In the genomic region with DNA sequence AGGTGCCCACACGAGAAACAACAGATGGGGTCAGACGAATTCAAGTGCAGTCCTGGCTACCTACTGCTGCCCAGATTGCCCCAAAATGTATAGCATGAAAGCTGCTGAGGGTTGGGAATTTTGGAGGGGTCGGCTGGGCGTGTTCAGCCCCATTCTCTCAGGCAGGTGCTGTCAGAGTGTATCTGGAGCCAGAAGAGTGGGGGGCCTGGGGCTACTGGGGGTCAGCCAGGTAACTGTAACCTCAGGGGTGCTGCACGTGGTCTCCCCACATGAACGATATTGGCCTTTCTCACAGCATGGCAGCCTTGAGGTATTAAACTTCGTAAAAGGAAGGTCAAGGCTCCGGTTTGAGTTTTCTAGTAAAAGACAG, we compare ENCODE assay signal across 15 cellular contexts. TPM values are rescaled to one million over a fixed set of nuclear protein-coding genes. Genes with fewer than 3 reads are reported as not detected.
A peak's percentile ranks its signal among the peaks of the same experiment; 100 is the strongest.
DNase-seq lines count a peak whose midpoint lies in the region; ATAC-seq and TF ChIP-seq lines count a peak whose summit lies in the region.
"Had no signal": no experiment of that assay in that cellular context is flagged by ENCODE, and none has a peak within 500 bp of the region (broad histone marks: within the 10 kb centered on the region; RNA-seq: fewer than 3 reads in every experiment).

No MANE protein-coding gene starts in this region.

- H3K36me3 Mint-ChIP-seq in chondrocyte (ENCODE audit: low read depth), result peaks cover 3% of the 10 kb centered on the region
- H3K36me3 Mint-ChIP-seq: CD8-positive, alpha-beta T cell had no signal

- TF ChIP-seq CTCF in chondrocyte (IDR thresholded peaks at IDR 0.05), result no peak

- peak; percentile 38 for DNase-seq in chondrocyte (ENCODE audit: low spot score)
- DNase-seq in posterior vena cava (ENCODE audit: low spot score), result peak; percentile 73
- no peak for DNase-seq in NCI-H1105 (lab: John Stamatoyannopoulos, UW)
- DNase-seq: 8988T; ACHN; BE2C; C1 segment of cervical spinal cord; Caco-2; Calu3; CD4-positive, alpha-beta T cell; CD8-positive, alpha-beta T cell; DMS79 treated with DMSO at 0.1 percent for 48 hours; GF-D8 had no signal

- no peaks in the 10 kb centered on the region for H3K9me3 Mint-ChIP-seq in chondrocyte (ENCODE audit: low read depth)
- H3K9me3 Mint-ChIP-seq: CD4-positive, alpha-beta T cell; CD8-positive, alpha-beta T cell had no signal

- intact Hi-C loops in posterior vena cava (cut with DNase I), result no loop called here

- H3K27ac Mint-ChIP-seq in chondrocyte (ENCODE audit: unreplicated experiment), result no peak overlapping the region
- H3K27ac Mint-ChIP-seq: CD4-positive, alpha-beta T cell; CD8-positive, alpha-beta T cell had no signal

- peaks cover 6% of the 10 kb centered on the region for H3K4me1 Mint-ChIP-seq in chondrocyte (ENCODE audit: low read depth)

- no peak overlapping the region for H3K4me3 Mint-ChIP-seq in chondrocyte (ENCODE audit: unreplicated experiment)
- H3K4me3 Mint-ChIP-seq: CD4-positive, alpha-beta T cell; CD8-positive, alpha-beta T cell had no signal

- no peak for ATAC-seq in GM19324 (IDR thresholded peaks at IDR 0.05; ENCODE audit: low FRiP score, unreplicated experiment)
- ATAC-seq in GM21786 (IDR thresholded peaks at IDR 0.05; ENCODE audit: unreplicated experiment), result no peak
- ATAC-seq: CD8-positive, alpha-beta T cell had no signal

- peaks cover 3% of the 10 kb centered on the region for H3K27me3 Mint-ChIP-seq in chondrocyte (ENCODE audit: low read depth)
- H3K27me3 Mint-ChIP-seq: CD4-positive, alpha-beta T cell had no signal

RNA-seq across cellular contexts. Expression of a gene that starts 14.6 kb away (rescaled TPM):
- total RNA-seq in chondrocyte (5.6 to 16.4 TPM (median 6.1 TPM) in 3 replicates), posterior vena cava (10 to 100 TPM; 11.3 to 22.5 TPM)
- total RNA-seq: Caco-2; Calu3; CD4-positive, alpha-beta T cell; CD8-positive, alpha-beta T cell had no signal
